ENCODE assay signal across 21 cellular contexts in the genomic region with DNA sequence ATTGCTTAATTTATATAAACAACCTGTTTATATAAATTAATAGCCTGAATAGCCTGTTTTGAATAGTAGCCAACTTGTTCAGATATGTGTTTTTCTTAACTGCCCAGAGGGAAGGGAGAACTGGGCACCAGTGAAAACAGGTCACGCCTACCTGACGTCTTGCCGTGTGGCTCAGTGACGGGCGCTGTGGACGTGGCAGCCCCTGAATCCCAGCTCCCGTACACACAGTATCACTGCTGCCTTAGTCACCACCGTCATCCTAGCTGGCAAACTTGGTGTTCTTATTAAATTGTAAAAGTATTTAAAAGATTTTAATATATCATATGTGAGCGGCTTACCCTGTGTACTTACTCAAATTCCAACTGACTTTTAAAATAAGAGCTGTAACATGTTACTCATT.
"Had no signal": no experiment of that assay in that cellular context is flagged by ENCODE, and none has a peak within 500 bp of the region (broad histone marks: within the 10 kb centered on the region; RNA-seq: fewer than 3 reads in every experiment).

No MANE protein-coding gene starts in this region.

- H3K36me3 Mint-ChIP-seq: activated naive CD8-positive, alpha-beta T cell treated with anti-CD3 and anti-CD28 coated beads, Interleukin-2, amount 10 ng/mL, durations not matched to agents 7 days and 5 days; WTC11 had no signal

- H3K4me3 Mint-ChIP-seq: activated CD8-positive, alpha-beta T cell treated with anti-CD3 and anti-CD28 coated beads, Interleukin-2, amount 10 ng/mL, durations not matched to agents 7 days and 5 days; activated naive CD8-positive, alpha-beta T cell treated with anti-CD3 and anti-CD28 coated beads, Interleukin-2, amount 10 ng/mL, durations not matched to agents 7 days and 5 days; T-helper 1 cell treated with Interleukin-12 subunit alpha and Interleukin-12 subunit beta and Interleukin-4 antibody, amounts not matched to agents 30 μg/mL and 1 μg/mL, for 36 hours; WTC11 had no signal

- ATAC-seq: activated CD8-positive, alpha-beta T cell treated with anti-CD3 and anti-CD28 coated beads, Interleukin-2, amount 10 ng/mL, durations not matched to agents 7 days and 5 days; WTC11 had no signal

- H3K9me3 Mint-ChIP-seq: activated naive CD8-positive, alpha-beta T cell treated with anti-CD3 and anti-CD28 coated beads, Interleukin-2, amount 10 ng/mL, durations not matched to agents 7 days and 5 days; T-helper 1 cell treated with Interleukin-12 subunit alpha and Interleukin-12 subunit beta and Interleukin-4 antibody, amounts not matched to agents 30 μg/mL and 1 μg/mL, for 36 hours; WTC11 had no signal

- H3K27ac ChIP-seq: adrenal gland had no signal

- DNase-seq: activated CD4-positive, alpha-beta T cell treated with anti-CD3 and anti-CD28 coated beads for 48 hours; activated CD4-positive, alpha-beta T cell treated with anti-CD3 and anti-CD28 coated beads, Interleukin-2, amount 50 U/mL, for 4 hours; activated CD4-positive, CD25-positive, alpha-beta regulatory T cell treated with anti-CD3 and anti-CD28 coated beads, Interleukin-2, amount 50 U/mL, for 72 hours; activated CD8-positive, alpha-beta memory T cell treated with anti-CD3 and anti-CD28 coated beads, Interleukin-2, amount 50 U/mL, for 48 hours; activated CD8-positive, alpha-beta T cell treated with anti-CD3 and anti-CD28 coated beads, Interleukin-2, amount 10 ng/mL, durations not matched to agents 7 days and 5 days; activated naive CD4-positive, alpha-beta T cell treated with anti-CD3 and anti-CD28 coated beads, Interleukin-2, amount 50 U/mL, for 16 hours; activated naive CD8-positive, alpha-beta T cell treated with anti-CD3 and anti-CD28 coated beads, Interleukin-2, amount 10 ng/mL, durations not matched to agents 7 days and 5 days; activated T-cell treated with anti-CD3 and anti-CD28 coated beads, Interleukin-2, amount 50 U/mL, for 1 hour; adrenal gland; anterior cingulate cortex; KG1; NCI-H1092; NCI-H1417; NCI-H2029; NCI-H2107; NCI-H2171 treated with DMSO at 0.1 percent for 48 hours; NCI-H226; NCI-H526; SHP77 had no signal

- H3K27ac Mint-ChIP-seq: activated CD8-positive, alpha-beta T cell treated with anti-CD3 and anti-CD28 coated beads, Interleukin-2, amount 10 ng/mL, durations not matched to agents 7 days and 5 days; activated naive CD8-positive, alpha-beta T cell treated with anti-CD3 and anti-CD28 coated beads, Interleukin-2, amount 10 ng/mL, durations not matched to agents 7 days and 5 days; T-helper 1 cell treated with Interleukin-12 subunit alpha and Interleukin-12 subunit beta and Interleukin-4 antibody, amounts not matched to agents 30 μg/mL and 1 μg/mL, for 36 hours; WTC11 had no signal

- H3K27me3 Mint-ChIP-seq: activated naive CD8-positive, alpha-beta T cell treated with anti-CD3 and anti-CD28 coated beads, Interleukin-2, amount 10 ng/mL, durations not matched to agents 7 days and 5 days had no signal
